In genomic region chr17:38352245-38353083, GRCh38 we compare ENCODE assay signal across 8 cellular contexts. TPM values are rescaled to one million over a fixed set of nuclear protein-coding genes. Genes with fewer than 3 reads are reported as not detected.
DNase-seq lines count a peak whose midpoint lies in the region; ATAC-seq and TF ChIP-seq lines count a peak whose summit lies in the region.

No MANE protein-coding gene starts in this region.

- H3K9ac ChIP-seq in endocrine pancreas (ENCODE audit: control insufficient read depth, insufficient read depth, low read length) = peak overlapping the region; percentile 85

- ATAC-seq in HG03045 (IDR thresholded peaks at IDR 0.05; ENCODE audit: unreplicated experiment) = peak; percentile 10

- H3K9me3 ChIP-seq in WERI-Rb-1 (ENCODE audit: severe bottlenecking) (no peaks in the 10 kb centered on the region), endocrine pancreas (ENCODE audit: control insufficient read depth, low read length) (no peaks in the 10 kb centered on the region), mesodermal cell (ENCODE audit: control insufficient read depth, low read length) (no peaks in the 10 kb centered on the region), testis (no peaks in the 10 kb centered on the region)

- TF ChIP-seq POLR2A in testis (IDR thresholded peaks at IDR 0.05) = no peak

- DNase-seq in DMS53 (lab: John Stamatoyannopoulos, UW) (peak; percentile 57), DMS53 treated with DMSO at 0.1 percent for 48 hours (lab: John Stamatoyannopoulos, UW; ENCODE audit: unreplicated experiment) (no peak), WERI-Rb-1 (peak; percentile 23), testis (peak; percentile 44), putamen (ENCODE audit: low spot score) (no peak)

- intact Hi-C loops in testis (cut with DNase I; ENCODE audit: low total_unique reads) = loop anchor here (5.0 kb wide), 1 partner anchor 60 kb away; no protein-coding TSS in a partner anchor

- H3K36me3 ChIP-seq in WERI-Rb-1 (no peaks in the 10 kb centered on the region; the same call in none of the 2 replicates), endocrine pancreas (ENCODE audit: control insufficient read depth, insufficient read depth, low read length) (no peaks in the 10 kb centered on the region), mesodermal cell (ENCODE audit: control insufficient read depth, insufficient read depth, low read length) (no peaks in the 10 kb centered on the region), testis (ENCODE audit: low read depth, missing control alignments) (no peaks in the 10 kb centered on the region)

- H3K27me3 ChIP-seq in WERI-Rb-1 (ENCODE audit: insufficient read depth, low read depth, severe bottlenecking) (no peaks in the 10 kb centered on the region), endocrine pancreas (ENCODE audit: control insufficient read depth, insufficient read depth, low read length) (no peaks in the 10 kb centered on the region), testis (no peaks in the 10 kb centered on the region)

- H3K4me3 ChIP-seq in WERI-Rb-1 (ENCODE audit: low read depth, low read length) (peak overlapping the region; percentile 84), endocrine pancreas (ENCODE audit: control insufficient read depth, insufficient read depth, low read length) (peak overlapping the region; percentile 76), mesodermal cell (ENCODE audit: extremely low read depth, insufficient read depth, low read length, poor library complexity, severe bottlenecking) (peak overlapping the region; percentile 71), testis (peak overlapping the region; percentile 83 to 98)

- H3K4me1 ChIP-seq in endocrine pancreas (ENCODE audit: control insufficient read depth, insufficient read depth, low read length) = peaks cover 5% of the 10 kb centered on the region
- H3K4me1 ChIP-seq in mesodermal cell (ENCODE audit: control insufficient read depth, insufficient read depth, low read length, poor library complexity, severe bottlenecking) = peaks cover 2% of the 10 kb centered on the region
- peaks cover 28% of the 10 kb centered on the region for H3K4me1 ChIP-seq in testis

- H3K27ac ChIP-seq in WERI-Rb-1 (peak overlapping the region; percentile 72), mesodermal cell (ENCODE audit: low read depth, low read length, severe bottlenecking) (no peak overlapping the region), testis (peak overlapping the region; percentile 77 to 90)

- TF ChIP-seq CTCF in WERI-Rb-1 (IDR thresholded peaks at IDR 0.05; ENCODE audit: low read depth, low read length) = no peak
- no peak for TF ChIP-seq CTCF in testis (IDR thresholded peaks at IDR 0.05)

- WGBS in mesodermal cell (ENCODE audit: insufficient coverage in 2 of 2), 2 experiments = 1 to 2% methylated on average over 53 to 61 of the region's 72 CpGs
- 0% methylated on average over 21 to 54 of the region's 72 CpGs for WGBS in testis, 2 donors

RNA-seq across cellular contexts. Expression of gene SOCS7, which starts 0.8 kb away (rescaled TPM):
- polyA plus RNA-seq in mesodermal cell (2013, experiment 1 of 2) = 12.0 TPM
- polyA plus RNA-seq in mesodermal cell (2013, experiment 2 of 2) = 11.2 TPM
- 100 to 1,000 TPM in 1 of 2 donors, 10 to 100 TPM in 1; 74.9 to 132 TPM for total RNA-seq in testis
- polyA plus RNA-seq in testis (ENCODE audit: insufficient read depth, low read depth, low replicate concordance) = 132 TPM

RNA-seq across cellular contexts. Expression of gene GPR179, which starts 8.7 kb away (rescaled TPM):
- polyA plus RNA-seq in mesodermal cell (2013, experiment 1 of 2) = not detected
- polyA plus RNA-seq in mesodermal cell (2013, experiment 2 of 2) = not detected
- total RNA-seq in testis = 1 to 10 TPM in 1 of 2 donors, under 1 TPM in 1; 0.93 to 1.3 TPM
- polyA plus RNA-seq in testis (ENCODE audit: insufficient read depth, low read depth, low replicate concordance) = 0.61 TPM

RNA-seq across cellular contexts. Expression of gene MRPL45, which starts 55.5 kb away (rescaled TPM):
- 49.3 TPM for polyA plus RNA-seq in mesodermal cell (2013, experiment 1 of 2)
- 51.2 TPM for polyA plus RNA-seq in mesodermal cell (2013, experiment 2 of 2)
- total RNA-seq in testis = 10 to 100 TPM; 13.9 to 18.5 TPM
- 26.1 TPM for polyA plus RNA-seq in testis (ENCODE audit: insufficient read depth, low read depth, low replicate concordance)

Comparison
In these comparisons a context has a peak if more than half of its experiments do, and no peak if none do; other contexts are left out.
1. DNase-seq: peak in DMS53 (single experiment), WERI-Rb-1 (single experiment) and testis (single experiment); none in DMS53 treated with DMSO at 0.1 percent for 48 hours (single experiment) and putamen (single experiment).
2. Peak in every context shown above with its lines, with median percentiles within 50 percentile points of each other: H3K4me3 ChIP-seq.